1 cellular context compared by ENCODE assay signal in the genomic region with DNA sequence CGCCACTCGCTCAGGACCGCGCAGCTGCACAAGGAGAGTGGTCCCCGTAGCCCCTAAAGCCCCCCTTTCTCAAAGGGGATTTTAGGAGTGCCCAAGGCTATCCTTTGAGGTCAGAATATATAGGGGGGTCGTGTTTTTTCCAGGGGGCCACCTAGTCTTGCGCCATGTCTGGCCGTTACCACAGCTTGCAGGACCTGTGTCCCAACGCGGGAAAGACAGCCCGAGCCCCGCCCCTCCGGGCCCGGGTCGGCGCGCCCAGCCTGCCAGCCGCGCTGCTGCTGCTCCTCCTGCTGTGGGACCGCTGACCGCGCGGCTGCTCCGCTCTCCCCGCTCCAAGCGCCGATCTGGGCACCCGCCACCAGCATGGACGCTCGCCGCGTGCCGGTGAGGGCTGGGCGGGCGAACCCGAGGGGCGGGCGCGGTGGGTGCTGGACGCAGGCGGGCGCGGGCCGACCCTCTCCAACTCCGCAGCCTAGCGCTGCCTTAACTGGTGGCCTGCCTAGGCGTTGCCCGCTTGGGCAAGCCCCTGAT.
TF ChIP-seq lines count a peak whose summit lies in the region.

A gene (plus strand): TSS at position 272 of the 531 bp plus-strand sequence. CDS start 92 bp downstream, at position 364.

TF ChIP-seq in HepG2, 621 proteins besides CTCF, POLR2A, EP300 and RAD21 (continued from another document and continues in another):
- TF ChIP-seq, protein P1, sequence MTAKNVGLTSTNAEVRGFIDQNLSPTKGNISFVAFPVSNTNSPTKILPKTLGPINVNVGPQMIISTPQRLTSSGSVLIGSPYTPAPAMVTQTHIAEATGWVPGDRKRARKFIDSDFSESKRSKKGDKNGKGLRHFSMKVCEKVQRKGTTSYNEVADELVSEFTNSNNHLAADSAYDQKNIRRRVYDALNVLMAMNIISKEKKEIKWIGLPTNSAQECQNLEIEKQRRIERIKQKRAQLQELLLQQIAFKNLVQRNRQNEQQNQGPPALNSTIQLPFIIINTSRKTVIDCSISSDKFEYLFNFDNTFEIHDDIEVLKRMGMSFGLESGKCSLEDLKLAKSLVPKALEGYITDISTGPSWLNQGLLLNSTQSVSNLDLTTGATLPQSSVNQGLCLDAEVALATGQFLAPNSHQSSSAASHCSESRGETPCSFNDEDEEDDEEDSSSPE (CRISPR knock-in tag; IDR thresholded peaks at IDR 0.05), result peak; percentile 99
- TF ChIP-seq ZNF33A (CRISPR knock-in tag; IDR thresholded peaks at IDR 0.05; ENCODE audit: borderline replicate concordance) (no peak), ZNF10 (CRISPR knock-in tag; IDR thresholded peaks at IDR 0.05; ENCODE audit: borderline replicate concordance, low read depth) (no peak; the same call in 1 of the 2 replicates), GLI4 (CRISPR knock-in tag; IDR thresholded peaks at IDR 0.05; ENCODE audit: borderline replicate concordance) (peak; percentile 96; the same call in 1 of the 2 replicates), ZSCAN20 (CRISPR knock-in tag; IDR thresholded peaks at IDR 0.05; ENCODE audit: borderline replicate concordance) (peak; percentile 98), ZNF749 (CRISPR knock-in tag; IDR thresholded peaks at IDR 0.05; ENCODE audit: borderline replicate concordance) (peak; percentile 97), ZNF256 (CRISPR knock-in tag; conservative IDR thresholded peaks at IDR 0.05) (peak; percentile 99), ATAD3A (CRISPR knock-in tag; IDR thresholded peaks at IDR 0.05) (0 out of 2 replicates have a peak, but pooled peaks have one; percentile 25), SRF (IDR thresholded peaks at IDR 0.05; ENCODE audit: low read depth, low read length) (no peak), ZNF547 (CRISPR knock-in tag; IDR thresholded peaks at IDR 0.05) (peak; percentile 99), CC2D1A (CRISPR knock-in tag; IDR thresholded peaks at IDR 0.05) (peak; percentile 87; the same call in 1 of the 2 replicates), ZBTB7B (CRISPR knock-in tag; IDR thresholded peaks at IDR 0.05) (peak; percentile 59; the same call in 1 of the 2 replicates), RAD51 (IDR thresholded peaks at IDR 0.05; ENCODE audit: borderline replicate concordance) (peak; percentile 57), MIXL1 (CRISPR knock-in tag; IDR thresholded peaks at IDR 0.05) (peak; percentile 62; the same call in 1 of the 2 replicates), ZNF431 (CRISPR knock-in tag; IDR thresholded peaks at IDR 0.05; ENCODE audit: borderline replicate concordance, low read depth) (peak; percentile 99), MAF1 (CRISPR knock-in tag; IDR thresholded peaks at IDR 0.05; ENCODE audit: borderline replicate concordance) (peak; percentile 91), TARDBP (CRISPR knock-in tag; IDR thresholded peaks at IDR 0.05) (peak; percentile 76; the same call in 1 of the 2 replicates), ZFP1 (CRISPR knock-in tag; IDR thresholded peaks at IDR 0.05) (no peak), HNRNPL (IDR thresholded peaks at IDR 0.05; ENCODE audit: low read depth, low read length) (no peak), ZKSCAN5 (CRISPR knock-in tag; IDR thresholded peaks at IDR 0.05) (no peak), SIN3A (IDR thresholded peaks at IDR 0.05; ENCODE audit: borderline replicate concordance, low read depth, low read length) (0 out of 2 replicates have a peak, but pooled peaks have one; percentile 62), CBX5 (CRISPR knock-in tag; IDR thresholded peaks at IDR 0.05; ENCODE audit: borderline replicate concordance) (peak; percentile 18; the same call in 1 of the 2 replicates), SIX4 (CRISPR knock-in tag; IDR thresholded peaks at IDR 0.05) (0 out of 2 replicates have a peak, but pooled peaks have one; percentile 49), ZNF329 (CRISPR knock-in tag; IDR thresholded peaks at IDR 0.05; ENCODE audit: low read depth) (peak; percentile 93), PCBP2 (optimal IDR thresholded peaks at IDR 0.05; ENCODE audit: low read depth, low read length, poor library complexity, severe bottlenecking) (peak; percentile 80), ZFP82 (CRISPR knock-in tag; IDR thresholded peaks at IDR 0.05; ENCODE audit: borderline replicate concordance) (peak; percentile 83; the same call in 1 of the 2 replicates), HNRNPH1 (optimal IDR thresholded peaks at IDR 0.05; ENCODE audit: low read depth, low read length) (no peak), ZNF44 (CRISPR knock-in tag; IDR thresholded peaks at IDR 0.05) (peak; percentile 91), ZNF350 (CRISPR knock-in tag; IDR thresholded peaks at IDR 0.05; ENCODE audit: borderline replicate concordance, low read depth) (no peak), KDM6A (CRISPR knock-in tag; IDR thresholded peaks at IDR 0.05; ENCODE audit: low read depth) (no peak), ERF (CRISPR knock-in tag; IDR thresholded peaks at IDR 0.05) (peak; percentile 84), ARHGAP35 (CRISPR knock-in tag; IDR thresholded peaks at IDR 0.05; ENCODE audit: borderline replicate concordance) (peak; percentile 80; the same call in 1 of the 2 replicates), PHF5A (CRISPR knock-in tag; IDR thresholded peaks at IDR 0.05; ENCODE audit: low read depth, unreplicated experiment) (no peak), NCOR1 (IDR thresholded peaks at IDR 0.05; ENCODE audit: borderline replicate concordance, low read length) (no peak), KDM5A (IDR thresholded peaks at IDR 0.05; ENCODE audit: borderline replicate concordance, low read length) (peak; percentile 25; the same call in 1 of the 2 replicates)
- TF ChIP-seq, protein P2, sequence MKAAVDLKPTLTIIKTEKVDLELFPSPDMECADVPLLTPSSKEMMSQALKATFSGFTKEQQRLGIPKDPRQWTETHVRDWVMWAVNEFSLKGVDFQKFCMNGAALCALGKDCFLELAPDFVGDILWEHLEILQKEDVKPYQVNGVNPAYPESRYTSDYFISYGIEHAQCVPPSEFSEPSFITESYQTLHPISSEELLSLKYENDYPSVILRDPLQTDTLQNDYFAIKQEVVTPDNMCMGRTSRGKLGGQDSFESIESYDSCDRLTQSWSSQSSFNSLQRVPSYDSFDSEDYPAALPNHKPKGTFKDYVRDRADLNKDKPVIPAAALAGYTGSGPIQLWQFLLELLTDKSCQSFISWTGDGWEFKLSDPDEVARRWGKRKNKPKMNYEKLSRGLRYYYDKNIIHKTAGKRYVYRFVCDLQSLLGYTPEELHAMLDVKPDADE (CRISPR knock-in tag; IDR thresholded peaks at IDR 0.05), result peak; percentile 95; the same call in 1 of the 2 replicates
- TF ChIP-seq, protein P3, sequence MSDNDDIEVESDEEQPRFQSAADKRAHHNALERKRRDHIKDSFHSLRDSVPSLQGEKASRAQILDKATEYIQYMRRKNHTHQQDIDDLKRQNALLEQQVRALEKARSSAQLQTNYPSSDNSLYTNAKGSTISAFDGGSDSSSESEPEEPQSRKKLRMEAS (IDR thresholded peaks at IDR 0.05), result peak; percentile 92
- TF ChIP-seq, protein P4, sequence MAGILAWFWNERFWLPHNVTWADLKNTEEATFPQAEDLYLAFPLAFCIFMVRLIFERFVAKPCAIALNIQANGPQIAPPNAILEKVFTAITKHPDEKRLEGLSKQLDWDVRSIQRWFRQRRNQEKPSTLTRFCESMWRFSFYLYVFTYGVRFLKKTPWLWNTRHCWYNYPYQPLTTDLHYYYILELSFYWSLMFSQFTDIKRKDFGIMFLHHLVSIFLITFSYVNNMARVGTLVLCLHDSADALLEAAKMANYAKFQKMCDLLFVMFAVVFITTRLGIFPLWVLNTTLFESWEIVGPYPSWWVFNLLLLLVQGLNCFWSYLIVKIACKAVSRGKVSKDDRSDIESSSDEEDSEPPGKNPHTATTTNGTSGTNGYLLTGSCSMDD (CRISPR knock-in tag; IDR thresholded peaks at IDR 0.05), result no peak; the same call in 1 of the 2 replicates
- TF ChIP-seq, protein P5, sequence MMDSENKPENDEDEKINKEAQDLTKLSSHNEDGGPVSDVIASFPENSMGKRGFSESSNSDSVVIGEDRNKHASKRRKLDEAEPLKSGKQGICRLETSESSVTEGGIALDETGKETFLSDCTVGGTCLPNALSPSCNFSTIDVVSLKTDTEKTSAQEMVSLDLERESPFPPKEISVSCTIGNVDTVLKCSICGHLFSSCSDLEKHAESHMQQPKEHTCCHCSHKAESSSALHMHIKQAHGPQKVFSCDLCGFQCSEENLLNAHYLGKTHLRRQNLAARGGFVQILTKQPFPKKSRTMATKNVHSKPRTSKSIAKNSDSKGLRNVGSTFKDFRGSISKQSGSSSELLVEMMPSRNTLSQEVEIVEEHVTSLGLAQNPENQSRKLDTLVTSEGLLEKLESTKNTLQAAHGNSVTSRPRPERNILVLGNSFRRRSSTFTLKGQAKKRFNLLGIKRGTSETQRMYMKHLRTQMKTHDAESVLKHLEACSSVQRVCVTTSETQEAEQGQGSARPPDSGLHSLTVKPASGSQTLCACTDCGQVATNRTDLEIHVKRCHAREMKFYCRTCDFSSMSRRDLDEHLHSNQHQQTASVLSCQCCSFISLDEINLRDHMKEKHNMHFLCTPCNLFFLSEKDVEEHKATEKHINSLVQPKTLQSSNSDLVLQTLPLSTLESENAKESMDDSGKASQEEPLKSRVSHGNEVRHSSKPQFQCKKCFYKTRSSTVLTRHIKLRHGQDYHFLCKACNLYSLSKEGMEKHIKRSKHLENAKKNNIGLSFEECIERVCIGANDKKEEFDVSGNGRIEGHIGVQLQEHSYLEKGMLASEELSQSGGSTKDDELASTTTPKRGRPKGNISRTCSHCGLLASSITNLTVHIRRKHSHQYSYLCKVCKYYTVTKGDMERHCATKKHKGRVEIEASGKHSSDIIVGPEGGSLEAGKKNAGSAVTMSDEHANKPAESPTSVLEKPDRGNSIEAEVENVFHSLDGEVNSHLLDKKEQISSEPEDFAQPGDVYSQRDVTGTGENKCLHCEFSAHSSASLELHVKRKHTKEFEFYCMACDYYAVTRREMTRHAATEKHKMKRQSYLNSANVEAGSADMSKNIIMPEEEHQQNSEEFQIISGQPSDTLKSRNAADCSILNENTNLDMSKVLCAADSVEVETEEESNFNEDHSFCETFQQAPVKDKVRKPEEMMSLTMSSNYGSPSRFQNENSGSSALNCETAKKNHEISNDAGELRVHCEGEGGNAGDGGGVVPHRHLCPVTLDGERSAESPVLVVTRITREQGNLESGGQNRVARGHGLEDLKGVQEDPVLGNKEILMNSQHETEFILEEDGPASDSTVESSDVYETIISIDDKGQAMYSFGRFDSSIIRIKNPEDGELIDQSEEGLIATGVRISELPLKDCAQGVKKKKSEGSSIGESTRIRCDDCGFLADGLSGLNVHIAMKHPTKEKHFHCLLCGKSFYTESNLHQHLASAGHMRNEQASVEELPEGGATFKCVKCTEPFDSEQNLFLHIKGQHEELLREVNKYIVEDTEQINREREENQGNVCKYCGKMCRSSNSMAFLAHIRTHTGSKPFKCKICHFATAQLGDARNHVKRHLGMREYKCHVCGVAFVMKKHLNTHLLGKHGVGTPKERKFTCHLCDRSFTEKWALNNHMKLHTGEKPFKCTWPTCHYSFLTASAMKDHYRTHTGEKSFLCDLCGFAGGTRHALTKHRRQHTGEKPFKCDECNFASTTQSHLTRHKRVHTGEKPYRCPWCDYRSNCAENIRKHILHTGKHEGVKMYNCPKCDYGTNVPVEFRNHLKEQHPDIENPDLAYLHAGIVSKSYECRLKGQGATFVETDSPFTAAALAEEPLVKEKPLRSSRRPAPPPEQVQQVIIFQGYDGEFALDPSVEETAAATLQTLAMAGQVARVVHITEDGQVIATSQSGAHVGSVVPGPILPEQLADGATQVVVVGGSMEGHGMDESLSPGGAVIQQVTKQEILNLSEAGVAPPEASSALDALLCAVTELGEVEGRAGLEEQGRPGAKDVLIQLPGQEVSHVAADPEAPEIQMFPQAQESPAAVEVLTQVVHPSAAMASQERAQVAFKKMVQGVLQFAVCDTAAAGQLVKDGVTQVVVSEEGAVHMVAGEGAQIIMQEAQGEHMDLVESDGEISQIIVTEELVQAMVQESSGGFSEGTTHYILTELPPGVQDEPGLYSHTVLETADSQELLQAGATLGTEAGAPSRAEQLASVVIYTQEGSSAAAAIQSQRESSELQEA (CRISPR knock-in tag; IDR thresholded peaks at IDR 0.05; ENCODE audit: not compliant biosample characterization), result peak; percentile 87
- TF ChIP-seq, protein P6, sequence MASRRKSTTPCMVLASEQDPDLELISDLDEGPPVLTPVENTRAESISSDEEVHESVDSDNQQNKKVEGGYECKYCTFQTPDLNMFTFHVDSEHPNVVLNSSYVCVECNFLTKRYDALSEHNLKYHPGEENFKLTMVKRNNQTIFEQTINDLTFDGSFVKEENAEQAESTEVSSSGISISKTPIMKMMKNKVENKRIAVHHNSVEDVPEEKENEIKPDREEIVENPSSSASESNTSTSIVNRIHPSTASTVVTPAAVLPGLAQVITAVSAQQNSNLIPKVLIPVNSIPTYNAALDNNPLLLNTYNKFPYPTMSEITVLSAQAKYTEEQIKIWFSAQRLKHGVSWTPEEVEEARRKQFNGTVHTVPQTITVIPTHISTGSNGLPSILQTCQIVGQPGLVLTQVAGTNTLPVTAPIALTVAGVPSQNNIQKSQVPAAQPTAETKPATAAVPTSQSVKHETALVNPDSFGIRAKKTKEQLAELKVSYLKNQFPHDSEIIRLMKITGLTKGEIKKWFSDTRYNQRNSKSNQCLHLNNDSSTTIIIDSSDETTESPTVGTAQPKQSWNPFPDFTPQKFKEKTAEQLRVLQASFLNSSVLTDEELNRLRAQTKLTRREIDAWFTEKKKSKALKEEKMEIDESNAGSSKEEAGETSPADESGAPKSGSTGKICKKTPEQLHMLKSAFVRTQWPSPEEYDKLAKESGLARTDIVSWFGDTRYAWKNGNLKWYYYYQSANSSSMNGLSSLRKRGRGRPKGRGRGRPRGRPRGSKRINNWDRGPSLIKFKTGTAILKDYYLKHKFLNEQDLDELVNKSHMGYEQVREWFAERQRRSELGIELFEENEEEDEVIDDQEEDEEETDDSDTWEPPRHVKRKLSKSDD (CRISPR knock-in tag; IDR thresholded peaks at IDR 0.05; ENCODE audit: low read depth), result peak; percentile 78
- TF ChIP-seq, protein P7, sequence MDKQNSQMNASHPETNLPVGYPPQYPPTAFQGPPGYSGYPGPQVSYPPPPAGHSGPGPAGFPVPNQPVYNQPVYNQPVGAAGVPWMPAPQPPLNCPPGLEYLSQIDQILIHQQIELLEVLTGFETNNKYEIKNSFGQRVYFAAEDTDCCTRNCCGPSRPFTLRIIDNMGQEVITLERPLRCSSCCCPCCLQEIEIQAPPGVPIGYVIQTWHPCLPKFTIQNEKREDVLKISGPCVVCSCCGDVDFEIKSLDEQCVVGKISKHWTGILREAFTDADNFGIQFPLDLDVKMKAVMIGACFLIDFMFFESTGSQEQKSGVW (CRISPR knock-in tag; IDR thresholded peaks at IDR 0.05; ENCODE audit: borderline replicate concordance), result no peak
